12 cellular contexts compared by ENCODE assay signal in genomic region chr12:131242741-131243496, GRCh38.
DNase-seq lines count a peak whose midpoint lies in the region; ATAC-seq, FAIRE-seq and TF ChIP-seq lines count a peak whose summit lies in the region.
"Had no signal": no experiment of that assay in that cellular context is flagged by ENCODE, and none has a peak within 500 bp of the region (broad histone marks: within the 10 kb centered on the region; RNA-seq: fewer than 3 reads in every experiment).

No MANE protein-coding gene starts in this region.

- CTCF ChIA-PET in H1 (lab: Charles Lee; ENCODE audit: partially characterized antibody): interaction anchor here (0.9 kb wide), 1 partner anchor 24 kb away, joined by 3 read pairs; no protein-coding TSS in a partner anchor

- H4K5ac ChIP-seq in H1 (ENCODE audit: insufficient read length, low read depth, low read length): no peak overlapping the region

- H3K14ac ChIP-seq in H1 (ENCODE audit: insufficient read length): no peak overlapping the region

- H3K4me3 ChIP-seq in H1 (ENCODE audit: extremely low read depth in 1 of 4, insufficient read depth in 2 of 4, low read depth in 3 of 4, low read length in 4 of 4) (0 out of 8 replicates have a peak overlapping the region, but pooled peaks of 1 of the 4 experiments have one; percentile 5), testis (no peak overlapping the region)

- H3K27me3 ChIP-seq in H1 (replicated peaks in 1 of 4; ENCODE audit: control insufficient read depth in 3 of 4, extremely low read depth in 1 of 4, insufficient read depth in 3 of 4, low read length in 3 of 4) (peaks cover 0 to 2% (median 1%) of the 10 kb centered on the region in 4 experiments; a peak in 3 of 7 replicates), testis (no peaks in the 10 kb centered on the region)

- H2BK20ac ChIP-seq in H1 (ENCODE audit: low read length): no peak overlapping the region

- H3K27ac ChIP-seq in H1 (ENCODE audit: low read depth, low read length) (no peak overlapping the region), testis (no peak overlapping the region)

- no peak overlapping the region for H4K91ac ChIP-seq in H1 (replicated peaks; ENCODE audit: insufficient read length, low read length)

- H2BK12ac ChIP-seq in H1 (ENCODE audit: low read depth, low read length): 0 out of 2 replicates have a peak overlapping the region, but pooled peaks have one; percentile 3

- no peaks in the 10 kb centered on the region for H3K36me3 ChIP-seq in H1 (ENCODE audit: control insufficient read depth in 2 of 4, insufficient read depth in 4 of 4, low read length in 3 of 4)
- no peaks in the 10 kb centered on the region for H3K36me3 ChIP-seq in testis (ENCODE audit: low read depth, missing control alignments)

- no peak for FAIRE-seq in H1 (lab: Jason Lieb, UNC)
- FAIRE-seq: bronchial epithelial cell, G401.6 had no signal

- no peak overlapping the region for H2BK120ac ChIP-seq in H1 (replicated peaks; ENCODE audit: low read depth, low read length)

- POLR2A ChIA-PET in H1 (lab: Charles Lee; ENCODE audit: partially characterized antibody): no interaction called here

- H3K4me1 ChIP-seq in H1 (replicated peaks in 1 of 4; ENCODE audit: control insufficient read depth in 3 of 4, insufficient read depth in 4 of 4, low read length in 3 of 4): no peaks in the 10 kb centered on the region
- H3K4me1 ChIP-seq in testis: no peaks in the 10 kb centered on the region

- ATAC-seq in HG03469 (IDR thresholded peaks at IDR 0.05; ENCODE audit: unreplicated experiment): no peak
- no peak for ATAC-seq in GM21528 (IDR thresholded peaks at IDR 0.05; ENCODE audit: low FRiP score, unreplicated experiment)

- H3K79me1 ChIP-seq in H1 (ENCODE audit: low read depth, low read length): no peaks in the 10 kb centered on the region

- no peak overlapping the region for H2AK5ac ChIP-seq in H1 (ENCODE audit: low read depth, low read length)

- H4K20me1 ChIP-seq in H1 (replicated peaks in 1 of 2; ENCODE audit: control insufficient read depth in 1 of 2, insufficient read depth in 2 of 2, low read length in 2 of 2): no peaks in the 10 kb centered on the region

- no peaks in the 10 kb centered on the region for H3K23me2 ChIP-seq in H1 (ENCODE audit: low read depth, low read length)

- H3K9ac ChIP-seq in H1 (replicated peaks in 1 of 4; ENCODE audit: extremely low read depth in 1 of 4, low read depth in 3 of 4, low read length in 3 of 4): no peak overlapping the region

- H2BK15ac ChIP-seq in H1 (ENCODE audit: low read length): no peak overlapping the region

- H4K8ac ChIP-seq in H1 (ENCODE audit: extremely low read depth, insufficient read depth, low read length): no peak overlapping the region

- peak; percentile 37 for DNase-seq in stimulated activated CD4-positive, alpha-beta T cell treated with anti-CD3 and anti-CD28 coated beads, Interleukin-1b, Interleukin-23, amount 100 ng/mL, for 48 hours
- DNase-seq in stimulated activated CD4-positive, alpha-beta T cell treated with anti-CD3 and anti-CD28 coated beads, Interleukin-4, amount 100 ng/mL, for 4 hours: no peak
- DNase-seq in NCI-H1105 treated with DMSO at 0.1 percent for 48 hours (lab: John Stamatoyannopoulos, UW): peak; percentile 75
- peak in 1 of 2 experiments; percentile 60 for DNase-seq in H1 (ENCODE audit: low read depth in 1 of 2, low spot score in 2 of 2)
- peak; percentile 86 for DNase-seq in testis
- no peak for DNase-seq in AG08395 (ENCODE audit: low spot score)
- DNase-seq: natural killer cell, NCI-H446 had no signal

- no peak overlapping the region for H3K23ac ChIP-seq in H1 (ENCODE audit: insufficient read length)

- TF ChIP-seq RAD21 in H1 (IDR thresholded peaks at IDR 0.05 in 1 of 2, conservative IDR thresholded peaks at IDR 0.05 in 1 of 2; ENCODE audit: low read depth in 2 of 2, low read length in 2 of 2): no peak

- no peak for TF ChIP-seq CTCF in H1 (IDR thresholded peaks at IDR 0.05; ENCODE audit: control extremely low read depth in 1 of 3, insufficient read depth in 1 of 3, low read depth in 1 of 3, low read length in 3 of 3)
- no peak for TF ChIP-seq CTCF in testis (IDR thresholded peaks at IDR 0.05)

- H2BK5ac ChIP-seq in H1 (ENCODE audit: low read depth, low read length): no peak overlapping the region

- no peak overlapping the region for H3K18ac ChIP-seq in H1 (ENCODE audit: extremely low read depth, low read length)

- H2AFZ ChIP-seq in H1 (ENCODE audit: low read length): 0 out of 2 replicates have a peak overlapping the region, but pooled peaks have one; percentile 75

- H3K56ac ChIP-seq in H1 (replicated peaks; ENCODE audit: insufficient read length, low read depth, low read length): no peak overlapping the region

- no peak overlapping the region for H3K4ac ChIP-seq in H1 (replicated peaks; ENCODE audit: insufficient read length, low read depth, low read length)

- no peaks in the 10 kb centered on the region for H3K79me2 ChIP-seq in H1 (ENCODE audit: control insufficient read depth in 1 of 2, insufficient read depth in 2 of 2, low read length in 2 of 2)

- 88% methylated on average over 5 of the region's 5 CpGs; no CpG with 5 or more reads in 1 of the 2 experiments for WGBS in H1 (ENCODE audit: extremely low coverage in 1 of 2, insufficient coverage in 1 of 2, insufficient read length in 1 of 2, insufficient replicate concordance in 2 of 2, low coverage in 1 of 2, low lambda C conversion rate in 2 of 2, missing lambda C conversion rate in 1 of 2), 2 experiments
- 77 to 83% methylated on average over 5 of the region's 5 CpGs for WGBS in testis, 2 donors

- TF ChIP-seq EP300 in H1 (IDR thresholded peaks at IDR 0.05; ENCODE audit: borderline replicate concordance in 1 of 2, low read depth in 2 of 2, low read length in 2 of 2): no peak

- H3K4me2 ChIP-seq in H1 (ENCODE audit: insufficient read depth in 1 of 2, low read depth in 2 of 2, low read length in 2 of 2): no peak overlapping the region

- intact Hi-C loops in testis (cut with DNase I; ENCODE audit: low total_unique reads): no loop called here

- H3K9me3 ChIP-seq in H1 (ENCODE audit: insufficient read depth in 2 of 2, low read depth in 1 of 2, low read length in 1 of 2) (peaks cover 5 to 7% of the 10 kb centered on the region in 2 experiments; a peak in 3 of 4 replicates), testis (no peaks in the 10 kb centered on the region)

- TF ChIP-seq POLR2A in H1 (IDR thresholded peaks at IDR 0.05; ENCODE audit: control extremely low read depth in 1 of 2, low read depth in 2 of 2, low read length in 2 of 2) (no peak), testis (IDR thresholded peaks at IDR 0.05) (no peak)

TF ChIP-seq in H1, 55 proteins besides CTCF, POLR2A, EP300 and RAD21:
- TF ChIP-seq SIX5 (IDR thresholded peaks at IDR 0.05; ENCODE audit: low read depth, low read length): peak; percentile 65
- TF ChIP-seq USF2 (IDR thresholded peaks at IDR 0.05; ENCODE audit: low read length): peak; percentile 88
- peak; percentile 69; the same call in 1 of the 2 replicates for TF ChIP-seq SP1 (IDR thresholded peaks at IDR 0.05; ENCODE audit: low read depth, low read length)
- TF ChIP-seq SIRT6 (IDR thresholded peaks at IDR 0.05; ENCODE audit: low read length): no peak
- no peak for TF ChIP-seq ASH2L (IDR thresholded peaks at IDR 0.05; ENCODE audit: low read length)
- TF ChIP-seq ATF3 (IDR thresholded peaks at IDR 0.05; ENCODE audit: insufficient read depth, low read depth, low read length): peak; percentile 67; the same call in 1 of the 2 replicates
- TF ChIP-seq YY1 (IDR thresholded peaks at IDR 0.05; ENCODE audit: low read depth, low read length): peak; percentile 93
- peak; percentile 82 for TF ChIP-seq CHD2 (IDR thresholded peaks at IDR 0.05; ENCODE audit: low read length)
- no peak for TF ChIP-seq KDM1A (IDR thresholded peaks at IDR 0.05; ENCODE audit: borderline replicate concordance, low read length)
- peak; percentile 92 for TF ChIP-seq GABPA (IDR thresholded peaks at IDR 0.05; ENCODE audit: borderline replicate concordance, insufficient read depth, low read length)
TF ChIP-seq in H1: peak in this region for 7.

Comparison
In these comparisons a context has a peak if more than half of its experiments do, and no peak if none do; other contexts are left out.
1. DNase-seq: peak in stimulated activated CD4-positive, alpha-beta T cell treated with anti-CD3 and anti-CD28 coated beads, Interleukin-1b, Interleukin-23, amount 100 ng/mL, for 48 hours (single experiment), NCI-H1105 treated with DMSO at 0.1 percent for 48 hours (single experiment) and testis (single experiment); none in stimulated activated CD4-positive, alpha-beta T cell treated with anti-CD3 and anti-CD28 coated beads, Interleukin-4, amount 100 ng/mL, for 4 hours (0 of 2) and AG08395 (single experiment).